In genomic region chr7:149147730-149148653, GRCh38 we compare ENCODE assay signal across 1 cellular context.
A peak's percentile ranks its signal among the peaks of the same experiment; 100 is the strongest.
TF ChIP-seq lines count a peak whose summit lies in the region.

No MANE protein-coding gene starts in this region.

TF ChIP-seq in HEK293, 187 proteins besides CTCF, POLR2A, EP300 and RAD21 (continued from another document):
- no peak for TF ChIP-seq PRDM6 (tag by site-specific recombination; IDR thresholded peaks at IDR 0.05)
- peak; percentile 98 for TF ChIP-seq ZNF335 (tag by site-specific recombination; conservative IDR thresholded peaks at IDR 0.05)
- TF ChIP-seq ZNF341 (tag by site-specific recombination; IDR thresholded peaks at IDR 0.05; ENCODE audit: low read depth), result peak; percentile 80
- peak; percentile 98 for TF ChIP-seq ZBTB20 (tag by site-specific recombination; IDR thresholded peaks at IDR 0.05)
- peak; percentile 40; the same call in 1 of the 2 replicates for TF ChIP-seq KLF16 (tag by site-specific recombination; IDR thresholded peaks at IDR 0.05)
- no peak; the same call in 1 of the 2 replicates for TF ChIP-seq ZSCAN30 (tag by site-specific recombination; IDR thresholded peaks at IDR 0.05)
- peak; percentile 74 for TF ChIP-seq KLF9 (tag by site-specific recombination; IDR thresholded peaks at IDR 0.05; ENCODE audit: low read depth)
- peak; percentile 54; the same call in 1 of the 2 replicates for TF ChIP-seq ZNF600 (tag by site-specific recombination; IDR thresholded peaks at IDR 0.05)
- 0 out of 2 replicates have a peak, but pooled peaks have one; percentile 2 for TF ChIP-seq ZNF623 (tag by site-specific recombination; IDR thresholded peaks at IDR 0.05)
- TF ChIP-seq ZFHX2 (tag by site-specific recombination; conservative IDR thresholded peaks at IDR 0.05), result peak; percentile 96
- 0 out of 2 replicates have a peak, but pooled peaks have one; percentile 31 for TF ChIP-seq GLI4 (tag by site-specific recombination; IDR thresholded peaks at IDR 0.05)
- TF ChIP-seq ZNF24 (tag by site-specific recombination; IDR thresholded peaks at IDR 0.05), result no peak
- TF ChIP-seq ZNF362 (tag by site-specific recombination; IDR thresholded peaks at IDR 0.05), result no peak
- 0 out of 2 replicates have a peak, but pooled peaks have one; percentile 40 for TF ChIP-seq ZNF843 (tag by site-specific recombination; IDR thresholded peaks at IDR 0.05)
- no peak for TF ChIP-seq ZNF146 (tag by site-specific recombination; IDR thresholded peaks at IDR 0.05)
- TF ChIP-seq ZXDB (tag by site-specific recombination; IDR thresholded peaks at IDR 0.05), result peak; percentile 67
- peak; percentile 20 for TF ChIP-seq PBX3 (CRISPR knock-in tag; IDR thresholded peaks at IDR 0.05)
- 0 out of 2 replicates have a peak, but pooled peaks have one; percentile 26 for TF ChIP-seq ZNF777 (tag by site-specific recombination; IDR thresholded peaks at IDR 0.05; ENCODE audit: borderline replicate concordance)
- TF ChIP-seq HIC1 (tag by site-specific recombination; IDR thresholded peaks at IDR 0.05), result peak; percentile 76; the same call in 1 of the 2 replicates
- TF ChIP-seq ZIC2 (tag by site-specific recombination; IDR thresholded peaks at IDR 0.05), result peak; percentile 81
- peak; percentile 25; the same call in 1 of the 2 replicates for TF ChIP-seq ZNF692 (tag by site-specific recombination; IDR thresholded peaks at IDR 0.05)
- TF ChIP-seq ZNF449 (tag by site-specific recombination; IDR thresholded peaks at IDR 0.05), result peak; percentile 89
- TF ChIP-seq SP7 (tag by site-specific recombination; IDR thresholded peaks at IDR 0.05), result peak; percentile 62
- peak; percentile 92 for TF ChIP-seq ZNF501 (tag by site-specific recombination; IDR thresholded peaks at IDR 0.05)
- TF ChIP-seq BCL11B (tag by site-specific recombination; IDR thresholded peaks at IDR 0.05; ENCODE audit: low read depth), result peak; percentile 60; the same call in 1 of the 2 replicates
- TF ChIP-seq ZNF521 (tag by site-specific recombination; IDR thresholded peaks at IDR 0.05), result no peak
- TF ChIP-seq ZNF311 (tag by site-specific recombination; IDR thresholded peaks at IDR 0.05; ENCODE audit: borderline replicate concordance), result no peak
- peak; percentile 80 for TF ChIP-seq YY2 (tag by site-specific recombination; IDR thresholded peaks at IDR 0.05)
- peak; percentile 99 for TF ChIP-seq ZBTB26 (tag by site-specific recombination; optimal IDR thresholded peaks at IDR 0.05)
- TF ChIP-seq ZNF629 (tag by site-specific recombination; IDR thresholded peaks at IDR 0.05), result 0 out of 2 replicates have a peak, but pooled peaks have one; percentile 43
- no peak for TF ChIP-seq ZSCAN4 (tag by site-specific recombination; IDR thresholded peaks at IDR 0.05)
- peak; percentile 17; the same call in 1 of the 2 replicates for TF ChIP-seq KLF1 (tag by site-specific recombination; IDR thresholded peaks at IDR 0.05)
- TF ChIP-seq ZBTB17 (tag by site-specific recombination; IDR thresholded peaks at IDR 0.05), result peak; percentile 62
- peak; percentile 51; the same call in 1 of the 2 replicates for TF ChIP-seq ZBTB10 (tag by site-specific recombination; IDR thresholded peaks at IDR 0.05)
- 0 out of 2 replicates have a peak, but pooled peaks have one; percentile 24 for TF ChIP-seq ZNF10 (tag by site-specific recombination; IDR thresholded peaks at IDR 0.05)
- TF ChIP-seq ZNF2 (tag by site-specific recombination; IDR thresholded peaks at IDR 0.05), result peak; percentile 68; the same call in 1 of the 2 replicates
- TF ChIP-seq ZNF398 (tag by site-specific recombination; IDR thresholded peaks at IDR 0.05), result 0 out of 2 replicates have a peak, but pooled peaks have one; percentile 24
- TF ChIP-seq ZNF324 (tag by site-specific recombination; IDR thresholded peaks at IDR 0.05), result peak; percentile 62; the same call in 1 of the 2 replicates
- peak; percentile 82 for TF ChIP-seq GLIS2 (tag by site-specific recombination; IDR thresholded peaks at IDR 0.05)
- TF ChIP-seq HOXD13 (CRISPR knock-in tag; IDR thresholded peaks at IDR 0.05; ENCODE audit: borderline replicate concordance), result no peak
- TF ChIP-seq TCF7L2 (IDR thresholded peaks at IDR 0.05; ENCODE audit: borderline replicate concordance, low read depth, low read length), result no peak
- TF ChIP-seq YY1 (tag by site-specific recombination; IDR thresholded peaks at IDR 0.05), result peak; percentile 63
- TF ChIP-seq EGR2 (tag by site-specific recombination; IDR thresholded peaks at IDR 0.05; ENCODE audit: low read depth), result peak; percentile 92
